Comparison of ENCODE assay signal across 17 cellular contexts in the genomic region with DNA sequence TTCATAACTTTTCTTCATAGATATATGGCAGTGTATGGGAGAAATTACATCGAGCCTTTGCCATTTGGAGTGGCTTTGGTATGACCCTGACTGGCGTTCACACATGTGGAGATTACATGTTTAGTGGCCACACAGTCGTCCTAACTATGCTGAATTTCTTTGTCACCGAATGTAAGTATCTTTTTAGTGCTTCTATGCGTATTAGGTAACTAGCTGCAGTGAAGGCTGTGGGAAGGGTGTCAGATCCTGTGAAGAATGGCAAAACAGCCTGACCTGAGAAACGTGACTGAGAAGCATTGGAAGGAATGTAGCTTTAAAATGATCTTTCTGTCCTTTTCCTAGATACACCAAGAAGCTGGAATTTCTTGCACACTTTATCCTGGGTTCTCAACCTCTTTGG. TPM values are rescaled to one million over a fixed set of nuclear protein-coding genes. Genes with fewer than 3 reads are reported as not detected.
DNase-seq lines count a peak whose midpoint lies in the region; ATAC-seq, FAIRE-seq and TF ChIP-seq lines count a peak whose summit lies in the region.
"Had no signal": no experiment of that assay in that cellular context is flagged by ENCODE, and none has a peak within 500 bp of the region (broad histone marks: within the 10 kb centered on the region; RNA-seq: fewer than 3 reads in every experiment).

No MANE protein-coding gene starts in this region.

- H3K4me1 Mint-ChIP-seq in activated CD8-positive, alpha-beta memory T cell treated with anti-CD3 and anti-CD28 coated beads, Interleukin-2, amount 10 ng/mL, durations not matched to agents 7 days and 5 days: peaks cover 31% of the 10 kb centered on the region
- H3K4me1 Mint-ChIP-seq in naive thymus-derived CD4-positive, alpha-beta T cell: peaks cover 0 to 28% (median 5%) of the 10 kb centered on the region in 7 donors

- H3K36me3 ChIP-seq in bronchial epithelial cell (ENCODE audit: control insufficient read depth, insufficient read depth, low read length): peaks cover 2% of the 10 kb centered on the region
- H3K36me3 ChIP-seq in naive thymus-derived CD4-positive, alpha-beta T cell (ENCODE audit: control insufficient read depth in 2 of 3, insufficient read depth in 3 of 3, low read length in 3 of 3): peaks cover 0 to 18% (median 5%) of the 10 kb centered on the region in 3 experiments

- intact Hi-C loops in naive thymus-derived CD4-positive, alpha-beta T cell (cut with micrococcal nuclease): no loop called here

- no peak for ATAC-seq in activated CD8-positive, alpha-beta memory T cell treated with anti-CD3 and anti-CD28 coated beads, Interleukin-2, amount 10 ng/mL, durations not matched to agents 7 days and 5 days
- ATAC-seq in naive thymus-derived CD4-positive, alpha-beta T cell: peak; percentile 50
- ATAC-seq in GM18861 (IDR thresholded peaks at IDR 0.05; ENCODE audit: unreplicated experiment): no peak
- ATAC-seq: A549 had no signal

- CTCF ChIA-PET in activated CD8-positive, alpha-beta memory T cell treated with anti-CD3 and anti-CD28 coated beads, Interleukin-2, amount 10 ng/mL, durations not matched to agents 7 days and 5 days (lab: Charles Lee): interaction anchor here (1.0 to 3.4 kb wide), 3 partner anchors 11 to 59 kb away, joined by 3 to 17 read pairs (median 12); partner anchors contain the start of gene COMTD1
- CTCF ChIA-PET in naive thymus-derived CD4-positive, alpha-beta T cell (lab: Charles Lee): interaction anchor here (0.6 kb wide), 1 partner anchor 174 kb away, joined by 3 read pairs; no protein-coding TSS in a partner anchor

- no peaks in the 10 kb centered on the region for H3K9me3 ChIP-seq in naive thymus-derived CD4-positive, alpha-beta T cell (ENCODE audit: control insufficient read depth in 2 of 3, low read length in 3 of 3)
- H3K9me3 ChIP-seq: A549 had no signal

- FAIRE-seq in bronchial epithelial cell (lab: Jason Lieb, UNC): peak; percentile 50
- FAIRE-seq: A549, GM19239 had no signal

- no peak overlapping the region for H3K4me3 ChIP-seq in bronchial epithelial cell (ENCODE audit: low read depth, low read length)
- H3K4me3 ChIP-seq in naive thymus-derived CD4-positive, alpha-beta T cell (ENCODE audit: low read length): no peak overlapping the region
- H3K4me3 ChIP-seq: A549 had no signal

- no peaks in the 10 kb centered on the region for H3K27me3 ChIP-seq in bronchial epithelial cell (ENCODE audit: control insufficient read depth, insufficient read depth, low read length)
- H3K27me3 ChIP-seq in naive thymus-derived CD4-positive, alpha-beta T cell (ENCODE audit: control insufficient read depth in 2 of 2, insufficient read depth in 2 of 2, low read length in 2 of 2): no peaks in the 10 kb centered on the region

- no peak overlapping the region for H3K4me3 Mint-ChIP-seq in activated CD8-positive, alpha-beta memory T cell treated with anti-CD3 and anti-CD28 coated beads, Interleukin-2, amount 10 ng/mL, durations not matched to agents 7 days and 5 days
- H3K4me3 Mint-ChIP-seq in naive thymus-derived CD4-positive, alpha-beta T cell: no peak overlapping the region
- H3K4me3 Mint-ChIP-seq: CD4-positive, alpha-beta T cell had no signal

- H3K4me1 ChIP-seq in naive thymus-derived CD4-positive, alpha-beta T cell (ENCODE audit: control insufficient read depth in 2 of 2, insufficient read depth in 2 of 2, low read length in 2 of 2): no peaks in the 10 kb centered on the region

- H3K27ac ChIP-seq in naive thymus-derived CD4-positive, alpha-beta T cell (ENCODE audit: low read depth, low read length): no peak overlapping the region
- H3K27ac ChIP-seq: 22Rv1, A549, C4-2B, HL-60 had no signal

- H3K36me3 Mint-ChIP-seq in activated CD8-positive, alpha-beta memory T cell treated with anti-CD3 and anti-CD28 coated beads, Interleukin-2, amount 10 ng/mL, durations not matched to agents 7 days and 5 days: peaks cover 14% of the 10 kb centered on the region
- H3K36me3 Mint-ChIP-seq in naive thymus-derived CD4-positive, alpha-beta T cell: peaks cover 5 to 21% (median 20%) of the 10 kb centered on the region in 5 donors

- H3K27ac Mint-ChIP-seq in activated CD8-positive, alpha-beta memory T cell treated with anti-CD3 and anti-CD28 coated beads, Interleukin-2, amount 10 ng/mL, durations not matched to agents 7 days and 5 days: no peak overlapping the region
- H3K27ac Mint-ChIP-seq in naive thymus-derived CD4-positive, alpha-beta T cell: peak overlapping the region in 1 of 9 donors; percentile 45
- H3K27ac Mint-ChIP-seq: CD4-positive, alpha-beta T cell had no signal

- no peaks in the 10 kb centered on the region for H3K9me3 Mint-ChIP-seq in activated CD8-positive, alpha-beta memory T cell treated with anti-CD3 and anti-CD28 coated beads, Interleukin-2, amount 10 ng/mL, durations not matched to agents 7 days and 5 days (ENCODE audit: low read depth)
- H3K9me3 Mint-ChIP-seq in naive thymus-derived CD4-positive, alpha-beta T cell: no peaks in the 10 kb centered on the region
- H3K9me3 Mint-ChIP-seq: CD4-positive, alpha-beta T cell had no signal

- POLR2A ChIA-PET in naive thymus-derived CD4-positive, alpha-beta T cell (lab: Charles Lee): no interaction called here

- no peaks in the 10 kb centered on the region for H3K27me3 Mint-ChIP-seq in activated CD8-positive, alpha-beta memory T cell treated with anti-CD3 and anti-CD28 coated beads, Interleukin-2, amount 10 ng/mL, durations not matched to agents 7 days and 5 days
- no peaks in the 10 kb centered on the region for H3K27me3 Mint-ChIP-seq in naive thymus-derived CD4-positive, alpha-beta T cell
- H3K27me3 Mint-ChIP-seq: CD4-positive, alpha-beta T cell had no signal

- DNase-seq in activated CD8-positive, alpha-beta memory T cell treated with anti-CD3 and anti-CD28 coated beads for 24 hours: peak; percentile 38
- no peak for DNase-seq in activated CD8-positive, alpha-beta memory T cell treated with anti-CD3 and anti-CD28 coated beads, Interleukin-2, amount 10 ng/mL, durations not matched to agents 7 days and 5 days
- DNase-seq in bronchial epithelial cell (ENCODE audit: low read depth): no peak
- no peak for DNase-seq in naive thymus-derived CD4-positive, alpha-beta T cell
- no peak for DNase-seq in activated CD4-positive, alpha-beta T cell treated with anti-CD3 and anti-CD28 coated beads for 1 hour
- no peak for DNase-seq in amniotic stem cell (lab: John Stamatoyannopoulos, UW)
- DNase-seq: AML-193; CD4-positive, alpha-beta T cell; DMS79 treated with DMSO at 0.1 percent for 48 hours; GF-D8; HCEC 1CT had no signal

- TF ChIP-seq CTCF in bronchial epithelial cell (IDR thresholded peaks at IDR 0.05; ENCODE audit: insufficient read depth, low read length, severe bottlenecking): no peak

RNA-seq across cellular contexts. Expression of gene VDAC2, which starts 34.5 kb away (rescaled TPM):
- total RNA-seq in activated CD8-positive, alpha-beta memory T cell treated with anti-CD3 and anti-CD28 coated beads, Interleukin-2, amount 10 ng/mL, durations not matched to agents 7 days and 5 days: 100 to 1,000 TPM; 136 to 156 TPM
- total RNA-seq in bronchial epithelial cell: 144 and 270 TPM in 2 replicates
- total RNA-seq in naive thymus-derived CD4-positive, alpha-beta T cell: 100 to 1,000 TPM in 3 of 5 experiments, 10 to 100 TPM in 2; 82.8 to 138 (median 121) TPM
- 100 to 1,000 TPM; 170 to 193 TPM for polyA plus RNA-seq in naive thymus-derived CD4-positive, alpha-beta T cell

RNA-seq across cellular contexts. Expression of gene COMTD1, which starts 59.7 kb away (rescaled TPM):
- 10 to 100 TPM; 39.8 to 43.2 TPM for total RNA-seq in activated CD8-positive, alpha-beta memory T cell treated with anti-CD3 and anti-CD28 coated beads, Interleukin-2, amount 10 ng/mL, durations not matched to agents 7 days and 5 days
- total RNA-seq in bronchial epithelial cell: 11.8 and 21.6 TPM in 2 replicates
- total RNA-seq in naive thymus-derived CD4-positive, alpha-beta T cell: 10 to 100 TPM; 10.1 to 29.2 (median 15.8) TPM
- polyA plus RNA-seq in naive thymus-derived CD4-positive, alpha-beta T cell: 10 to 100 TPM in 1 of 2 donors, 1 to 10 TPM in 1; 8.8 to 14.8 TPM
